13 cellular contexts compared by ENCODE assay signal in genomic region chr1:97505816-97506215, GRCh38.
A peak's percentile ranks its signal among the peaks of the same experiment; 100 is the strongest.
DNase-seq lines count a peak whose midpoint lies in the region; ATAC-seq and TF ChIP-seq lines count a peak whose summit lies in the region.
"Had no signal": no experiment of that assay in that cellular context is flagged by ENCODE, and none has a peak within 500 bp of the region (broad histone marks: within the 10 kb centered on the region; RNA-seq: fewer than 3 reads in every experiment).

No MANE protein-coding gene starts in this region.

- no peaks in the 10 kb centered on the region for H3K9me3 ChIP-seq in Caco-2
- H3K9me3 ChIP-seq: right lobe of liver had no signal

- CTCF ChIA-PET in Caco-2 (lab: Charles Lee) = no interaction called here

- H3K27ac Mint-ChIP-seq in activated T-helper 1 cell treated with anti-CD3 and anti-CD28 coated beads, Interleukin-12 subunit alpha, Interleukin-12 subunit beta, Interleukin-2, Interleukin-4 antibody, amounts not matched to agents 30 ng/mL and 10 ng/mL and 1 ng/mL, durations not matched to agents 14 hours and 24 hours and 36 hours = peak overlapping the region; percentile 7
- H3K27ac Mint-ChIP-seq in HFFc6 (no peak overlapping the region), Caco-2 (ENCODE audit: unreplicated experiment) (no peak overlapping the region)

- no peak for DNase-seq in activated T-helper 1 cell treated with anti-CD3 and anti-CD28 coated beads, Interleukin-12 subunit alpha, Interleukin-12 subunit beta, Interleukin-2, Interleukin-4 antibody, amounts not matched to agents 30 ng/mL and 10 ng/mL and 1 ng/mL, durations not matched to agents 14 hours and 24 hours and 36 hours (ENCODE audit: low spot score)
- DNase-seq in stimulated activated CD4-positive, alpha-beta T cell treated with anti-CD3 and anti-CD28 coated beads, Interleukin-4, amount 100 ng/mL, for 24 hours = no peak
- no peak for DNase-seq in HFFc6
- no peak for DNase-seq in HCEC 1CT
- no peak for DNase-seq in Caco-2
- DNase-seq: hippocampal formation, NCI-H146, right lobe of liver, T-helper 9 cell had no signal

- no peaks in the 10 kb centered on the region for H3K27me3 ChIP-seq in Caco-2 (replicated peaks; ENCODE audit: control insufficient read depth, insufficient read depth, low read length)
- H3K27me3 ChIP-seq: right lobe of liver had no signal

- ATAC-seq in GM18868 (IDR thresholded peaks at IDR 0.05; ENCODE audit: unreplicated experiment) (peak; percentile 75), GM21515 (IDR thresholded peaks at IDR 0.05; ENCODE audit: unreplicated experiment) (peak; percentile 81), HG03060 (IDR thresholded peaks at IDR 0.05; ENCODE audit: low read depth, unreplicated experiment) (peak; percentile 90)

- no peaks in the 10 kb centered on the region for H3K36me3 ChIP-seq in Caco-2 (ENCODE audit: control insufficient read depth, insufficient read depth, low read length)
- H3K36me3 ChIP-seq: right lobe of liver had no signal

- POLR2A ChIA-PET in Caco-2 (lab: Charles Lee) = no interaction called here

- H3K27me3 Mint-ChIP-seq in activated T-helper 1 cell treated with anti-CD3 and anti-CD28 coated beads, Interleukin-12 subunit alpha, Interleukin-12 subunit beta, Interleukin-2, Interleukin-4 antibody, amounts not matched to agents 30 ng/mL and 10 ng/mL and 1 ng/mL, durations not matched to agents 14 hours and 24 hours and 36 hours (ENCODE audit: insufficient read depth) = no peaks in the 10 kb centered on the region
- H3K27me3 Mint-ChIP-seq in HFFc6 (ENCODE audit: insufficient read depth) (peaks cover 2% of the 10 kb centered on the region; the same call in 1 of the 2 replicates), Caco-2 (ENCODE audit: insufficient read depth, unreplicated experiment) (no peaks in the 10 kb centered on the region)

- intact Hi-C loops in activated T-helper 1 cell treated with anti-CD3 and anti-CD28 coated beads, Interleukin-12 subunit alpha, Interleukin-12 subunit beta, Interleukin-2, Interleukin-4 antibody, amounts not matched to agents 30 ng/mL and 10 ng/mL and 1 ng/mL, durations not matched to agents 14 hours and 24 hours and 36 hours (cut with micrococcal nuclease) = no loop called here
- intact Hi-C loops in Caco-2 (cut with micrococcal nuclease; ENCODE audit: unreplicated experiment) = no loop called here

- H3K4me1 Mint-ChIP-seq in activated T-helper 1 cell treated with anti-CD3 and anti-CD28 coated beads, Interleukin-12 subunit alpha, Interleukin-12 subunit beta, Interleukin-2, Interleukin-4 antibody, amounts not matched to agents 30 ng/mL and 10 ng/mL and 1 ng/mL, durations not matched to agents 14 hours and 24 hours and 36 hours (ENCODE audit: low read depth) = peaks cover 7% of the 10 kb centered on the region
- peaks cover 6% of the 10 kb centered on the region for H3K4me1 Mint-ChIP-seq in HFFc6 (ENCODE audit: low read depth)
- H3K4me1 Mint-ChIP-seq in Caco-2 (ENCODE audit: low read depth, unreplicated experiment) = peaks cover 12% of the 10 kb centered on the region
- H3K4me1 Mint-ChIP-seq: CD14-positive monocyte had no signal

- no peak overlapping the region for H3K4me3 Mint-ChIP-seq in activated T-helper 1 cell treated with anti-CD3 and anti-CD28 coated beads, Interleukin-12 subunit alpha, Interleukin-12 subunit beta, Interleukin-2, Interleukin-4 antibody, amounts not matched to agents 30 ng/mL and 10 ng/mL and 1 ng/mL, durations not matched to agents 14 hours and 24 hours and 36 hours
- H3K4me3 Mint-ChIP-seq in HFFc6 (no peak overlapping the region), Caco-2 (ENCODE audit: unreplicated experiment) (no peak overlapping the region)
- H3K4me3 Mint-ChIP-seq: CD14-positive monocyte had no signal

- peaks cover 4% of the 10 kb centered on the region for H3K9me3 Mint-ChIP-seq in activated T-helper 1 cell treated with anti-CD3 and anti-CD28 coated beads, Interleukin-12 subunit alpha, Interleukin-12 subunit beta, Interleukin-2, Interleukin-4 antibody, amounts not matched to agents 30 ng/mL and 10 ng/mL and 1 ng/mL, durations not matched to agents 14 hours and 24 hours and 36 hours
- no peaks in the 10 kb centered on the region for H3K9me3 Mint-ChIP-seq in HFFc6
- peaks cover 10% of the 10 kb centered on the region for H3K9me3 Mint-ChIP-seq in Caco-2 (ENCODE audit: unreplicated experiment)

- TF ChIP-seq CTCF in HFFc6 (IDR thresholded peaks at IDR 0.05) (no peak), Caco-2 (IDR thresholded peaks at IDR 0.05; ENCODE audit: insufficient read depth in 1 of 2, low read depth in 1 of 2, low read length in 1 of 2, severe bottlenecking in 1 of 2, unreplicated experiment in 1 of 2) (no peak)

- BruUV-seq in Caco-2 (replicated peaks; lab: Mats Ljungman, UMichigan) = no TSS peak

- H3K4me1 ChIP-seq in Caco-2 = 0 out of 2 replicates have a peak, but pooled peaks cover 5% of the 10 kb centered on the region

- H3K4me3 ChIP-seq in Caco-2 (ENCODE audit: low read depth, low read length) = no peak overlapping the region
- H3K4me3 ChIP-seq: right lobe of liver had no signal

- peaks cover 2% of the 10 kb centered on the region for H3K36me3 Mint-ChIP-seq in activated T-helper 1 cell treated with anti-CD3 and anti-CD28 coated beads, Interleukin-12 subunit alpha, Interleukin-12 subunit beta, Interleukin-2, Interleukin-4 antibody, amounts not matched to agents 30 ng/mL and 10 ng/mL and 1 ng/mL, durations not matched to agents 14 hours and 24 hours and 36 hours (ENCODE audit: low read depth)
- H3K36me3 Mint-ChIP-seq in HFFc6 (ENCODE audit: low read depth) (peaks cover 45% of the 10 kb centered on the region), Caco-2 (ENCODE audit: insufficient read depth, unreplicated experiment) (no peaks in the 10 kb centered on the region)
